ENCODE assay signal across 1 cellular context in the genomic region with DNA sequence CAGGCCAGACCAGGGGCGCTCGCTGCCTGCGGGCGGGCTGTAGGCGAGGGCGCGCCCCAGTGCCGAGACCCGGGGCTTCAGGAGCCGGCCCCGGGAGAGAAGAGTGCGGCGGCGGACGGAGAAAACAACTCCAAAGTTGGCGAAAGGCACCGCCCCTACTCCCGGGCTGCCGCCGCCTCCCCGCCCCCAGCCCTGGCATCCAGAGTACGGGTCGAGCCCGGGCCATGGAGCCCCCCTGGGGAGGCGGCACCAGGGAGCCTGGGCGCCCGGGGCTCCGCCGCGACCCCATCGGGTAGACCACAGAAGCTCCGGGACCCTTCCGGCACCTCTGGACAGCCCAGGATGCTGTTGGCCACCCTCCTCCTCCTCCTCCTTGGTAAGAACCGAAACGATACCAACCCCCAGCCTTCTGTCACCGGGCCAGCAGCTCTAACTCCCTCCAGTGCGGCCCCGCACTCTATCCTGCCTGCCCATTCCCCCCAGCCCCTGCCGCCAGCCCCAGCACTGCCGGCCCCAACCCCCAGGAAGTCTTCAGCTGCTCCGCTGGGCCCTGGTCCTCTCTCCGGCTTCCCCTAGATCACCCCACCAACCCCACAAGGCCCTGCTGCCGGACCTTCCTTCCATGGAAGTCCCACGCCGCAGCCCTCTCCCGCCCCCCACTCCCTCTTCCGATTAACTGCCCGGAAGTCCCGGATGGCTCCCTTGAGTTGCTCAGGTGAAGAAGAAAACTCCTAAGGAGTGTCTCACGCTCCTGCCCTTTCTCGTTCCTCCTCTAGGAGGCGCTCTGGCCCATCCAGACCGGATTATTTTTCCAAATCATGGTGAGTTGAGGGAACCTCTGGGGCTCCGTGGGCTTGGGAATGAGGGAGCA.
TF ChIP-seq lines count a peak whose summit lies in the region.

No MANE protein-coding gene starts in this region.

TF ChIP-seq in HEK293, 187 proteins besides CTCF, POLR2A, EP300 and RAD21 (continued from another document):
- no peak for TF ChIP-seq ZNF837 (tag by site-specific recombination; IDR thresholded peaks at IDR 0.05)
- no peak for TF ChIP-seq ZNF391 (tag by site-specific recombination; IDR thresholded peaks at IDR 0.05; ENCODE audit: borderline replicate concordance, low read depth)
- TF ChIP-seq, protein P1, sequence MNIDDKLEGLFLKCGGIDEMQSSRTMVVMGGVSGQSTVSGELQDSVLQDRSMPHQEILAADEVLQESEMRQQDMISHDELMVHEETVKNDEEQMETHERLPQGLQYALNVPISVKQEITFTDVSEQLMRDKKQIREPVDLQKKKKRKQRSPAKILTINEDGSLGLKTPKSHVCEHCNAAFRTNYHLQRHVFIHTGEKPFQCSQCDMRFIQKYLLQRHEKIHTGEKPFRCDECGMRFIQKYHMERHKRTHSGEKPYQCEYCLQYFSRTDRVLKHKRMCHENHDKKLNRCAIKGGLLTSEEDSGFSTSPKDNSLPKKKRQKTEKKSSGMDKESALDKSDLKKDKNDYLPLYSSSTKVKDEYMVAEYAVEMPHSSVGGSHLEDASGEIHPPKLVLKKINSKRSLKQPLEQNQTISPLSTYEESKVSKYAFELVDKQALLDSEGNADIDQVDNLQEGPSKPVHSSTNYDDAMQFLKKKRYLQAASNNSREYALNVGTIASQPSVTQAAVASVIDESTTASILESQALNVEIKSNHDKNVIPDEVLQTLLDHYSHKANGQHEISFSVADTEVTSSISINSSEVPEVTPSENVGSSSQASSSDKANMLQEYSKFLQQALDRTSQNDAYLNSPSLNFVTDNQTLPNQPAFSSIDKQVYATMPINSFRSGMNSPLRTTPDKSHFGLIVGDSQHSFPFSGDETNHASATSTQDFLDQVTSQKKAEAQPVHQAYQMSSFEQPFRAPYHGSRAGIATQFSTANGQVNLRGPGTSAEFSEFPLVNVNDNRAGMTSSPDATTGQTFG (tag by site-specific recombination; IDR thresholded peaks at IDR 0.05; ENCODE audit: borderline replicate concordance) = no peak
- TF ChIP-seq ZNF292 (tag by site-specific recombination; IDR thresholded peaks at IDR 0.05; ENCODE audit: borderline replicate concordance, low read depth) = no peak
- TF ChIP-seq, protein P2, sequence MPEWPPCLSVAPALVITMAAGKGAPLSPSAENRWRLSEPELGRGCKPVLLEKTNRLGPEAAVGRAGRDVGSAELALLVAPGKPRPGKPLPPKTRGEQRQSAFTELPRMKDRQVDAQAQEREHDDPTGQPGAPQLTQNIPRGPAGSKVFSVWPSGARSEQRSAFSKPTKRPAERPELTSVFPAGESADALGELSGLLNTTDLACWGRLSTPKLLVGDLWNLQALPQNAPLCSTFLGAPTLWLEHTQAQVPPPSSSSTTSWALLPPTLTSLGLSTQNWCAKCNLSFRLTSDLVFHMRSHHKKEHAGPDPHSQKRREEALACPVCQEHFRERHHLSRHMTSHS (tag by site-specific recombination; IDR thresholded peaks at IDR 0.05) = no peak
- TF ChIP-seq, protein P3, sequence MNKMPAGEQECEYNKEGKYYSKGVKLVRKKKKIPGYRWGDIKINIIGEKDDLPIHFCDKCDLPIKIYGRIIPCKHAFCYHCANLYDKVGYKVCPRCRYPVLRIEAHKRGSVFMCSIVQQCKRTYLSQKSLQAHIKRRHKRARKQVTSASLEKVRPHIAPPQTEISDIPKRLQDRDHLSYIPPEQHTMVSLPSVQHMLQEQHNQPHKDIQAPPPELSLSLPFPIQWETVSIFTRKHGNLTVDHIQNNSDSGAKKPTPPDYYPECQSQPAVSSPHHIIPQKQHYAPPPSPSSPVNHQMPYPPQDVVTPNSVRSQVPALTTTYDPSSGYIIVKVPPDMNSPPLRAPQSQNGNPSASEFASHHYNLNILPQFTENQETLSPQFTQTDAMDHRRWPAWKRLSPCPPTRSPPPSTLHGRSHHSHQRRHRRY (tag by site-specific recombination; IDR thresholded peaks at IDR 0.05) = no peak
- TF ChIP-seq, protein P4, sequence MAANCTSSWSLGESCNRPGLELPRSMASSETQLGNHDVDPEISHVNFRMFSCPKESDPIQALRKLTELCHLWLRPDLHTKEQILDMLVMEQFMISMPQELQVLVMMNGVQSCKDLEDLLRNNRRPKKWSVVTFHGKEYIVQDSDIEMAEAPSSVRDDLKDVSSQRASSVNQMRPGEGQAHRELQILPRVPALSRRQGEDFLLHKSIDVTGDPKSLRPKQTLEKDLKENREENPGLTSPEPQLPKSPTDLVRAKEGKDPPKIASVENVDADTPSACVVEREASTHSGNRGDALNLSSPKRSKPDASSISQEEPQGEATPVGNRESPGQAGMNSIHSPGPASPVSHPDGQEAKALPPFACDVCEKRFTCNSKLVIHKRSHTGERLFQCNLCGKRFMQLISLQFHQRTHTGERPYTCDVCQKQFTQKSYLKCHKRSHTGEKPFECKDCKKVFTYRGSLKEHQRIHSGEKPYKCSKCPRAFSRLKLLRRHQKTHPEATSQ (tag by site-specific recombination; IDR thresholded peaks at IDR 0.05) = no peak
- TF ChIP-seq PRDM1 (tag by site-specific recombination; IDR thresholded peaks at IDR 0.05) = no peak
- TF ChIP-seq ZNF354C (tag by site-specific recombination; IDR thresholded peaks at IDR 0.05; ENCODE audit: borderline replicate concordance, low read depth) = no peak
- TF ChIP-seq TCF7L2 (IDR thresholded peaks at IDR 0.05; ENCODE audit: borderline replicate concordance, low read depth, low read length) = no peak
- TF ChIP-seq, protein P5, sequence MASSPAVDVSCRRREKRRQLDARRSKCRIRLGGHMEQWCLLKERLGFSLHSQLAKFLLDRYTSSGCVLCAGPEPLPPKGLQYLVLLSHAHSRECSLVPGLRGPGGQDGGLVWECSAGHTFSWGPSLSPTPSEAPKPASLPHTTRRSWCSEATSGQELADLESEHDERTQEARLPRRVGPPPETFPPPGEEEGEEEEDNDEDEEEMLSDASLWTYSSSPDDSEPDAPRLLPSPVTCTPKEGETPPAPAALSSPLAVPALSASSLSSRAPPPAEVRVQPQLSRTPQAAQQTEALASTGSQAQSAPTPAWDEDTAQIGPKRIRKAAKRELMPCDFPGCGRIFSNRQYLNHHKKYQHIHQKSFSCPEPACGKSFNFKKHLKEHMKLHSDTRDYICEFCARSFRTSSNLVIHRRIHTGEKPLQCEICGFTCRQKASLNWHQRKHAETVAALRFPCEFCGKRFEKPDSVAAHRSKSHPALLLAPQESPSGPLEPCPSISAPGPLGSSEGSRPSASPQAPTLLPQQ (tag by site-specific recombination; IDR thresholded peaks at IDR 0.05) = peak; percentile 32; the same call in 1 of the 2 replicates
- TF ChIP-seq ZNF121 (tag by site-specific recombination; IDR thresholded peaks at IDR 0.05) = no peak
- TF ChIP-seq KLF8 (tag by site-specific recombination; IDR thresholded peaks at IDR 0.05) = peak; percentile 42; the same call in 1 of the 2 replicates
- no peak for TF ChIP-seq ZNF114 (tag by site-specific recombination; IDR thresholded peaks at IDR 0.05)
- TF ChIP-seq, protein P6, sequence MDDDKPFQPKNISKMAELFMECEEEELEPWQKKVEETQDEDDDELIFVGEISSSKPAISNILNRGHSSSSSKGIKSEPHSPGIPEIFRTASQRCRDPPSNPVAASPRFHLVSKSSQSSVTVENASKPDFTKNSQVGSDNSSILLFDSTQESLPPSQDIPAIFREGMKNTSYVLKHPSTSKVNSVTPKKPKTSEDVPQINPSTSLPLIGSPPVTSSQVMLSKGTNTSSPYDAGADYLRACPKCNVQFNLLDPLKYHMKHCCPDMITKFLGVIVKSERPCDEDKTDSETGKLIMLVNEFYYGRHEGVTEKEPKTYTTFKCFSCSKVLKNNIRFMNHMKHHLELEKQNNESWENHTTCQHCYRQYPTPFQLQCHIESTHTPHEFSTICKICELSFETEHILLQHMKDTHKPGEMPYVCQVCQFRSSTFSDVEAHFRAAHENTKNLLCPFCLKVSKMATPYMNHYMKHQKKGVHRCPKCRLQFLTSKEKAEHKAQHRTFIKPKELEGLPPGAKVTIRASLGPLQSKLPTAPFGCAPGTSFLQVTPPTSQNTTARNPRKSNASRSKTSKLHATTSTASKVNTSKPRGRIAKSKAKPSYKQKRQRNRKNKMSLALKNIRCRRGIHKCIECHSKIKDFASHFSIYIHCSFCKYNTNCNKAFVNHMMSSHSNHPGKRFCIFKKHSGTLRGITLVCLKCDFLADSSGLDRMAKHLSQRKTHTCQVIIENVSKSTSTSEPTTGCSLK (tag by site-specific recombination; IDR thresholded peaks at IDR 0.05) = no peak
- TF ChIP-seq GLIS1 (tag by site-specific recombination; IDR thresholded peaks at IDR 0.05) = peak; percentile 36
- no peak for TF ChIP-seq ZNF132 (tag by site-specific recombination; IDR thresholded peaks at IDR 0.05; ENCODE audit: borderline replicate concordance)
- TF ChIP-seq ZNF555 (tag by site-specific recombination; conservative IDR thresholded peaks at IDR 0.05) = no peak
- no peak for TF ChIP-seq ZNF785 (tag by site-specific recombination; IDR thresholded peaks at IDR 0.05)
- TF ChIP-seq, protein P7, sequence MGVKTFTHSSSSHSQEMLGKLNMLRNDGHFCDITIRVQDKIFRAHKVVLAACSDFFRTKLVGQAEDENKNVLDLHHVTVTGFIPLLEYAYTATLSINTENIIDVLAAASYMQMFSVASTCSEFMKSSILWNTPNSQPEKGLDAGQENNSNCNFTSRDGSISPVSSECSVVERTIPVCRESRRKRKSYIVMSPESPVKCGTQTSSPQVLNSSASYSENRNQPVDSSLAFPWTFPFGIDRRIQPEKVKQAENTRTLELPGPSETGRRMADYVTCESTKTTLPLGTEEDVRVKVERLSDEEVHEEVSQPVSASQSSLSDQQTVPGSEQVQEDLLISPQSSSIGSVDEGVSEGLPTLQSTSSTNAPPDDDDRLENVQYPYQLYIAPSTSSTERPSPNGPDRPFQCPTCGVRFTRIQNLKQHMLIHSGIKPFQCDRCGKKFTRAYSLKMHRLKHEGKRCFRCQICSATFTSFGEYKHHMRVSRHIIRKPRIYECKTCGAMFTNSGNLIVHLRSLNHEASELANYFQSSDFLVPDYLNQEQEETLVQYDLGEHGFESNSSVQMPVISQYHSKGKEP (tag by site-specific recombination; IDR thresholded peaks at IDR 0.05) = no peak
- TF ChIP-seq ZNF529 (tag by site-specific recombination; IDR thresholded peaks at IDR 0.05; ENCODE audit: insufficient replicate concordance) = no peak
- peak; percentile 58; the same call in 1 of the 2 replicates for TF ChIP-seq ZNF76 (tag by site-specific recombination; IDR thresholded peaks at IDR 0.05; ENCODE audit: borderline replicate concordance, low read depth)
- TF ChIP-seq, protein P8, sequence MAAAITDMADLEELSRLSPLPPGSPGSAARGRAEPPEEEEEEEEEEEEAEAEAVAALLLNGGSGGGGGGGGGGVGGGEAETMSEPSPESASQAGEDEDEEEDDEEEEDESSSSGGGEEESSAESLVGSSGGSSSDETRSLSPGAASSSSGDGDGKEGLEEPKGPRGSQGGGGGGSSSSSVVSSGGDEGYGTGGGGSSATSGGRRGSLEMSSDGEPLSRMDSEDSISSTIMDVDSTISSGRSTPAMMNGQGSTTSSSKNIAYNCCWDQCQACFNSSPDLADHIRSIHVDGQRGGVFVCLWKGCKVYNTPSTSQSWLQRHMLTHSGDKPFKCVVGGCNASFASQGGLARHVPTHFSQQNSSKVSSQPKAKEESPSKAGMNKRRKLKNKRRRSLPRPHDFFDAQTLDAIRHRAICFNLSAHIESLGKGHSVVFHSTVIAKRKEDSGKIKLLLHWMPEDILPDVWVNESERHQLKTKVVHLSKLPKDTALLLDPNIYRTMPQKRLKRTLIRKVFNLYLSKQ (tag by site-specific recombination; IDR thresholded peaks at IDR 0.05; ENCODE audit: borderline replicate concordance) = no peak
- TF ChIP-seq, protein P9, sequence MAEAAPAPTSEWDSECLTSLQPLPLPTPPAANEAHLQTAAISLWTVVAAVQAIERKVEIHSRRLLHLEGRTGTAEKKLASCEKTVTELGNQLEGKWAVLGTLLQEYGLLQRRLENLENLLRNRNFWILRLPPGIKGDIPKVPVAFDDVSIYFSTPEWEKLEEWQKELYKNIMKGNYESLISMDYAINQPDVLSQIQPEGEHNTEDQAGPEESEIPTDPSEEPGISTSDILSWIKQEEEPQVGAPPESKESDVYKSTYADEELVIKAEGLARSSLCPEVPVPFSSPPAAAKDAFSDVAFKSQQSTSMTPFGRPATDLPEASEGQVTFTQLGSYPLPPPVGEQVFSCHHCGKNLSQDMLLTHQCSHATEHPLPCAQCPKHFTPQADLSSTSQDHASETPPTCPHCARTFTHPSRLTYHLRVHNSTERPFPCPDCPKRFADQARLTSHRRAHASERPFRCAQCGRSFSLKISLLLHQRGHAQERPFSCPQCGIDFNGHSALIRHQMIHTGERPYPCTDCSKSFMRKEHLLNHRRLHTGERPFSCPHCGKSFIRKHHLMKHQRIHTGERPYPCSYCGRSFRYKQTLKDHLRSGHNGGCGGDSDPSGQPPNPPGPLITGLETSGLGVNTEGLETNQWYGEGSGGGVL (tag by site-specific recombination; IDR thresholded peaks at IDR 0.05) = peak; percentile 53
- TF ChIP-seq SP2 (tag by site-specific recombination; IDR thresholded peaks at IDR 0.05) = peak; percentile 80
- no peak for TF ChIP-seq SCRT2 (tag by site-specific recombination; IDR thresholded peaks at IDR 0.05)
- peak; percentile 65 for TF ChIP-seq ZBTB17 (tag by site-specific recombination; IDR thresholded peaks at IDR 0.05)
- no peak for TF ChIP-seq ZNF843 (tag by site-specific recombination; IDR thresholded peaks at IDR 0.05)
- peak; percentile 15; the same call in 1 of the 2 replicates for TF ChIP-seq SP7 (tag by site-specific recombination; IDR thresholded peaks at IDR 0.05)
- no peak for TF ChIP-seq FEZF1 (tag by site-specific recombination; IDR thresholded peaks at IDR 0.05)
- no peak for TF ChIP-seq ZNF174 (tag by site-specific recombination; IDR thresholded peaks at IDR 0.05)
- TF ChIP-seq, protein P10, sequence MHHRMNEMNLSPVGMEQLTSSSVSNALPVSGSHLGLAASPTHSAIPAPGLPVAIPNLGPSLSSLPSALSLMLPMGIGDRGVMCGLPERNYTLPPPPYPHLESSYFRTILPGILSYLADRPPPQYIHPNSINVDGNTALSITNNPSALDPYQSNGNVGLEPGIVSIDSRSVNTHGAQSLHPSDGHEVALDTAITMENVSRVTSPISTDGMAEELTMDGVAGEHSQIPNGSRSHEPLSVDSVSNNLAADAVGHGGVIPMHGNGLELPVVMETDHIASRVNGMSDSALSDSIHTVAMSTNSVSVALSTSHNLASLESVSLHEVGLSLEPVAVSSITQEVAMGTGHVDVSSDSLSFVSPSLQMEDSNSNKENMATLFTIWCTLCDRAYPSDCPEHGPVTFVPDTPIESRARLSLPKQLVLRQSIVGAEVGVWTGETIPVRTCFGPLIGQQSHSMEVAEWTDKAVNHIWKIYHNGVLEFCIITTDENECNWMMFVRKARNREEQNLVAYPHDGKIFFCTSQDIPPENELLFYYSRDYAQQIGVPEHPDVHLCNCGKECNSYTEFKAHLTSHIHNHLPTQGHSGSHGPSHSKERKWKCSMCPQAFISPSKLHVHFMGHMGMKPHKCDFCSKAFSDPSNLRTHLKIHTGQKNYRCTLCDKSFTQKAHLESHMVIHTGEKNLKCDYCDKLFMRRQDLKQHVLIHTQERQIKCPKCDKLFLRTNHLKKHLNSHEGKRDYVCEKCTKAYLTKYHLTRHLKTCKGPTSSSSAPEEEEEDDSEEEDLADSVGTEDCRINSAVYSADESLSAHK (tag by site-specific recombination; IDR thresholded peaks at IDR 0.05) = no peak
- TF ChIP-seq, protein P11, sequence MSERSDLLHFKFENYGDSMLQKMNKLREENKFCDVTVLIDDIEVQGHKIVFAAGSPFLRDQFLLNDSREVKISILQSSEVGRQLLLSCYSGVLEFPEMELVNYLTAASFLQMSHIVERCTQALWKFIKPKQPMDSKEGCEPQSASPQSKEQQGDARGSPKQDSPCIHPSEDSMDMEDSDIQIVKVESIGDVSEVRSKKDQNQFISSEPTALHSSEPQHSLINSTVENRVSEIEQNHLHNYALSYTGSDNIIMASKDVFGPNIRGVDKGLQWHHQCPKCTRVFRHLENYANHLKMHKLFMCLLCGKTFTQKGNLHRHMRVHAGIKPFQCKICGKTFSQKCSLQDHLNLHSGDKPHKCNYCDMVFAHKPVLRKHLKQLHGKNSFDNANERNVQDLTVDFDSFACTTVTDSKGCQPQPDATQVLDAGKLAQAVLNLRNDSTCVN (tag by site-specific recombination; optimal IDR thresholded peaks at IDR 0.05) = peak; percentile 85
- TF ChIP-seq ZNF202 (tag by site-specific recombination; IDR thresholded peaks at IDR 0.05; ENCODE audit: borderline replicate concordance) = no peak
- TF ChIP-seq ZNF48 (tag by site-specific recombination; IDR thresholded peaks at IDR 0.05) = no peak
